ENCODE assay signal across 28 cellular contexts in the genomic region with DNA sequence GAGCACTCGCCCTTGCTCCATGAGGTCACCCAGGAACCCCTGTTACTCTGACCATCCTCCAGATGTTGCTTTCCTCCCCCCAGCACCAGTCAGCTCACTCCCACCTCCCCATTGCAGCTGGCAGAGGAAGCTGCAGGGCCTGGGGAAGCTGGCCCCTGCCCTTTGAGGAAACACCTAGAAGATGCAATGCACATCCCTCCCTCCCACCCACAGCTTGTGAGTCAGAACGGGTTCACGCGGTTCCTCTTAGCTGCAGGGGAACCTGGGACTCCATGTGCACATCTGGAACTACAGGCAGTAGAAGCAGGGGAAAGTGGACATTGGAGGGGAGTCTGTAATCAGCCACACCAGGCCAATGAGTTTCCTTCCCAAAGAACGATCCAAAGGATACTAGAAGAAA.
DNase-seq lines count a peak whose midpoint lies in the region; ATAC-seq and TF ChIP-seq lines count a peak whose summit lies in the region.
"Had no signal": no experiment of that assay in that cellular context is flagged by ENCODE, and none has a peak within 500 bp of the region (broad histone marks: within the 10 kb centered on the region; RNA-seq: fewer than 3 reads in every experiment).

No MANE protein-coding gene starts in this region.

- H3K27ac ChIP-seq in heart left ventricle = no peak overlapping the region
- H3K27ac ChIP-seq: adrenal gland, C4-2B, colonic mucosa, testis, vagina had no signal

- peaks cover 0 to 16% (median 0%) of the 10 kb centered on the region in 9 donors for H3K36me3 ChIP-seq in heart left ventricle
- H3K36me3 ChIP-seq: adrenal gland, colonic mucosa, vagina had no signal

- intact Hi-C loops in head of caudate nucleus (cut with DNase I) = no loop called here
- intact Hi-C loops in heart left ventricle (cut with DNase I) = loop anchor here in 4 of 10 donors (10.0 kb wide), 3 partner anchors 218 to 418 kb away; a partner anchor contains a TSS

- DNase-seq in GDM1 (lab: John Stamatoyannopoulos, UW) (peak; percentile 30), HPDE6-E6E7 (ENCODE audit: extremely low spot score) (peak; percentile 31), SKM-1 treated with dmso at 0.1 percent for 144 hours (lab: John Stamatoyannopoulos, UW; ENCODE audit: unreplicated experiment) (peak; percentile 46), head of caudate nucleus (peak in 30 of 42 donors; percentile 10 to 71 (median 34)), heart left ventricle (no peak)
- no peak for DNase-seq in activated naive CD4-positive, alpha-beta T cell treated with Interleukin-2 at 50 U/mL for 16 hours
- DNase-seq: activated B cell treated with CpG ODN at 0.5 μM for 24 hours; activated CD8-positive, alpha-beta memory T cell treated with anti-CD3 and anti-CD28 coated beads for 24 hours; activated gamma-delta T cell; activated T-cell treated with anti-CD3 and anti-CD28 coated beads, Interleukin-2, amount 50 U/mL, for 1 hour; adrenal gland; colonic mucosa; effector memory CD8-positive, alpha-beta T cell; NCI-H1105; NCI-H1930; NCI-H226; NCI-H774; retina; stimulated activated CD4-positive, alpha-beta T cell treated with anti-CD3 and anti-CD28 coated beads, Interleukin-2, amount 100 ng/mL, for 48 hours; T-helper 9 cell; testis had no signal

- H3K4me3 ChIP-seq in heart left ventricle = no peak overlapping the region
- H3K4me3 ChIP-seq: adrenal gland, colonic mucosa, testis, vagina had no signal

- TF ChIP-seq POLR2A in heart left ventricle (IDR thresholded peaks at IDR 0.05) (no peak), GM18505 (IDR thresholded peaks at IDR 0.05; ENCODE audit: borderline replicate concordance, extremely low read depth, insufficient read depth, insufficient read length) (no peak)

- no peaks in the 10 kb centered on the region for H3K27me3 ChIP-seq in heart left ventricle
- H3K27me3 ChIP-seq: adrenal gland, colonic mucosa, testis, vagina had no signal

- no peaks in the 10 kb centered on the region for H3K9me3 ChIP-seq in heart left ventricle
- H3K9me3 ChIP-seq: adrenal gland, colonic mucosa, testis, vagina had no signal

- ATAC-seq in heart left ventricle = no peak
- ATAC-seq in GM18505 (IDR thresholded peaks at IDR 0.05; ENCODE audit: unreplicated experiment) = no peak
- ATAC-seq: effector memory CD8-positive, alpha-beta T cell; esophagus mucosa; natural killer cell treated with Interleukin-12 subunit alpha and Interleukin-12 subunit beta and Interleukin-15 and Interleukin-18, amount 100 ng/mL, for 72 hours; SK-N-SH treated with all-trans-retinoic acid at 6 μM for 48 hours; stimulated activated memory B cell treated with anti-CD40 and anti-IgM and Interleukin-4, amounts not matched to agents 10 μg/mL and 1 μg/mL and 100 μg/mL, for 72 hours had no signal

- TF ChIP-seq CTCF in heart left ventricle (IDR thresholded peaks at IDR 0.05) = no peak

- 63 to 75% (median 65%) methylated on average over 5 of the region's 5 CpGs for WGBS in heart left ventricle, 4 donors

- peaks cover 0 to 11% (median 0%) of the 10 kb centered on the region in 12 donors for H3K4me1 ChIP-seq in heart left ventricle
- H3K4me1 ChIP-seq: adrenal gland, colonic mucosa, vagina had no signal

Comparison
In these comparisons a context has a peak if more than half of its experiments do, and no peak if none do; other contexts are left out.
1. DNase-seq: peak in GDM1 (single experiment), HPDE6-E6E7 (single experiment), SKM-1 treated with dmso at 0.1 percent for 144 hours (single experiment) and head of caudate nucleus (30 of 42); none in heart left ventricle (0 of 5) and activated naive CD4-positive, alpha-beta T cell treated with Interleukin-2 at 50 U/mL for 16 hours (single experiment).